18 cellular contexts compared by ENCODE assay signal in the genomic region with DNA sequence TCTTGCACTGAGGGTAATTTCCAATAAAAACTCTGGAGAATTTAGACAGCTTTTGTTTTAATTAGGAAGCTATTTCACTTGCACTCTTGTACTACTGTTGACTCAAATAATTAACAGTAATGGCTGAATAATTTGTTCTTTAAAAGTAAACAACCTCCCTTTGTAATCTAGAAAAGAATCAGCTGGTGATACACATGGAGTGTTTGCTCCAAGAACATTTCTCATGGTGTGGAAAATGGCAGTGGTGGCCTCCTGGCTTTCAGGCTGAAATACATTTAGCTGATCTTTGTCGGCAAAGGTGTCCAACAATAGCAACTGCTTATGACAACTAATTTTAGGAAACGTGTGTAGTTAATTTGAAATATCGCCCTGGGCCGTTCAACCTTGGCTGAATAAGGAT.
A peak's percentile ranks its signal among the peaks of the same experiment; 100 is the strongest.
DNase-seq lines count a peak whose midpoint lies in the region; TF ChIP-seq lines count a peak whose summit lies in the region.
"Had no signal": no experiment of that assay in that cellular context is flagged by ENCODE, and none has a peak within 500 bp of the region (broad histone marks: within the 10 kb centered on the region; RNA-seq: fewer than 3 reads in every experiment).

No MANE protein-coding gene starts in this region.

- peak overlapping the region; percentile 84 for H3K27ac ChIP-seq in VCaP
- H3K27ac ChIP-seq: prostate gland had no signal

- no peaks in the 10 kb centered on the region for H3K9me3 Mint-ChIP-seq in osteocyte (ENCODE audit: unreplicated experiment)

- H3K27ac Mint-ChIP-seq in osteocyte (ENCODE audit: unreplicated experiment), result peak overlapping the region; percentile 76
- H3K27ac Mint-ChIP-seq: activated CD4-positive, alpha-beta T cell treated with anti-CD3 and anti-CD28 coated beads, Interleukin-2, amount 10 ng/mL, durations not matched to agents 24 days and 14 days had no signal

- DNase-seq in NCI-H2029 treated with DMSO at 0.1 percent for 48 hours (lab: John Stamatoyannopoulos, UW) (peak; percentile 24), NCI-H2029 (lab: John Stamatoyannopoulos, UW) (no peak), NCI-H1436 (lab: John Stamatoyannopoulos, UW) (peak; percentile 40), osteocyte (ENCODE audit: extremely low spot score, unreplicated experiment) (no peak), kidney tubule cell (ENCODE audit: low spot score) (no peak), SKM-1 treated with dmso at 0.1 percent for 144 hours (lab: John Stamatoyannopoulos, UW; ENCODE audit: unreplicated experiment) (no peak), NAMALWA (ENCODE audit: low spot score) (no peak)
- DNase-seq: activated CD4-positive, alpha-beta T cell treated with anti-CD3 and anti-CD28 coated beads, Interleukin-2, amount 10 ng/mL, durations not matched to agents 24 days and 14 days; activated CD8-positive, alpha-beta memory T cell treated with anti-CD3 and anti-CD28 coated beads, Interleukin-2, amount 50 U/mL, for 48 hours; activated gamma-delta T cell; amniotic stem cell; central memory CD4-positive, alpha-beta T cell; head of caudate nucleus; Kasumi-1; NK-92 treated with Interleukin-12 subunit alpha and Interleukin-12 subunit beta, amount 100 ng/mL, for 24 hours; SW 1271 had no signal

- H3K4me3 Mint-ChIP-seq in osteocyte (ENCODE audit: unreplicated experiment), result no peak overlapping the region
- H3K4me3 Mint-ChIP-seq: activated CD4-positive, alpha-beta T cell treated with anti-CD3 and anti-CD28 coated beads, Interleukin-2, amount 10 ng/mL, durations not matched to agents 24 days and 14 days had no signal

- H3K27me3 Mint-ChIP-seq in osteocyte (ENCODE audit: unreplicated experiment), result no peaks in the 10 kb centered on the region
- H3K27me3 Mint-ChIP-seq: activated CD4-positive, alpha-beta T cell treated with anti-CD3 and anti-CD28 coated beads, Interleukin-2, amount 10 ng/mL, durations not matched to agents 24 days and 14 days had no signal

- H3K36me3 Mint-ChIP-seq in osteocyte (ENCODE audit: unreplicated experiment), result peaks cover 3% of the 10 kb centered on the region

- H3K4me1 Mint-ChIP-seq in osteocyte (ENCODE audit: unreplicated experiment), result peaks cover 52% of the 10 kb centered on the region

- no peak for TF ChIP-seq CTCF in VCaP (conservative IDR thresholded peaks at IDR 0.05)
- TF ChIP-seq CTCF in osteocyte (IDR thresholded peaks at IDR 0.05), result no peak

Comparison
In these comparisons a context has a peak if more than half of its experiments do, and no peak if none do; other contexts are left out.
1. DNase-seq: peak in NCI-H2029 treated with DMSO at 0.1 percent for 48 hours (single experiment) and NCI-H1436 (single experiment); none in NCI-H2029 (single experiment), osteocyte (single experiment), kidney tubule cell (single experiment), SKM-1 treated with dmso at 0.1 percent for 144 hours (single experiment) and NAMALWA (single experiment).